ENCODE assay signal across 20 cellular contexts in the genomic region with DNA sequence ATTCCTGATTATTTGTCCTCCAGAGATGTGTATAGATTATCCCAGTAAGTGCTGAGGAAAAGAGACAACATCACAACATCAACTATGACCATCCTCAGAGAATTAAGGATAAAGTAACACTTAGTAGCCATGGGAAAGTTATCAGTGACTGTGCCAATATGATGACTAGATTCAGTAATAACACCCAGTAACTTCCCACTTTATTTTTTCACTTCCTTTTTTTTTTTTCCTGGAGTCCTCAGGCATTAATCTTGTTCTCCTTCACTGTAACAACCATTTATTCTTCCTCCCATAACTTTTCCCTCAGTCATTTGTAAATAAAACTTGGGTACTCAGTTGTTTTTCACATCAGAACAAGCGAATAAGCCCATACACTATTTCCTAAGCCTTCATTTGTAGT. TPM values are rescaled to one million over a fixed set of nuclear protein-coding genes. Genes with fewer than 3 reads are reported as not detected.
"Had no signal": no experiment of that assay in that cellular context is flagged by ENCODE, and none has a peak within 500 bp of the region (broad histone marks: within the 10 kb centered on the region; RNA-seq: fewer than 3 reads in every experiment).

No MANE protein-coding gene starts in this region.

- H3K4me1 ChIP-seq: body of pancreas, psoas muscle had no signal

- FAIRE-seq: endometrium had no signal

- H3K27ac ChIP-seq: body of pancreas, heart right ventricle, psoas muscle had no signal

- H3K9me3 ChIP-seq: body of pancreas, psoas muscle had no signal

- H3K36me3 Mint-ChIP-seq: activated CD4-positive, alpha-beta memory T cell treated with anti-CD3 and anti-CD28 coated beads for 36 hours; activated naive CD4-positive, alpha-beta T cell treated with anti-CD3 and anti-CD28 coated beads, Interleukin-2, amount 10 ng/mL, durations not matched to agents 7 days and 5 days had no signal

- H3K4me1 Mint-ChIP-seq: activated naive CD4-positive, alpha-beta T cell treated with anti-CD3 and anti-CD28 coated beads, Interleukin-2, amount 10 ng/mL, durations not matched to agents 7 days and 5 days had no signal

- H3K27me3 Mint-ChIP-seq: activated CD4-positive, alpha-beta memory T cell treated with anti-CD3 and anti-CD28 coated beads for 36 hours; activated naive CD4-positive, alpha-beta T cell treated with anti-CD3 and anti-CD28 coated beads, Interleukin-2, amount 10 ng/mL, durations not matched to agents 7 days and 5 days; natural killer cell treated with Interleukin-12 subunit alpha and Interleukin-12 subunit beta and Interleukin-15 and Interleukin-18, amount 100 ng/mL, for 72 hours had no signal

- H3K4me3 Mint-ChIP-seq: activated CD4-positive, alpha-beta memory T cell treated with anti-CD3 and anti-CD28 coated beads for 36 hours; activated naive CD4-positive, alpha-beta T cell treated with anti-CD3 and anti-CD28 coated beads, Interleukin-2, amount 10 ng/mL, durations not matched to agents 7 days and 5 days; activated T-cell treated with anti-CD3 and anti-CD28 coated beads, Interleukin-2, amount 50 U/mL, for 72 hours; natural killer cell treated with Interleukin-12 subunit alpha and Interleukin-12 subunit beta and Interleukin-15 and Interleukin-18, amount 100 ng/mL, for 72 hours had no signal

- H3K36me3 ChIP-seq: heart right ventricle had no signal

- H3K4me3 ChIP-seq: body of pancreas, heart right ventricle, psoas muscle had no signal

- H3K27ac Mint-ChIP-seq: activated CD4-positive, alpha-beta memory T cell treated with anti-CD3 and anti-CD28 coated beads for 36 hours; activated naive CD4-positive, alpha-beta T cell treated with anti-CD3 and anti-CD28 coated beads, Interleukin-2, amount 10 ng/mL, durations not matched to agents 7 days and 5 days; activated T-cell treated with anti-CD3 and anti-CD28 coated beads, Interleukin-2, amount 50 U/mL, for 72 hours; natural killer cell treated with Interleukin-12 subunit alpha and Interleukin-12 subunit beta and Interleukin-15 and Interleukin-18, amount 100 ng/mL, for 72 hours had no signal

- H3K27me3 ChIP-seq: body of pancreas, heart right ventricle had no signal

- DNase-seq: activated CD4-positive, alpha-beta memory T cell treated with anti-CD3 and anti-CD28 coated beads for 36 hours; activated CD4-positive, alpha-beta T cell treated with anti-CD3 and anti-CD28 coated beads for 48 hours; activated CD4-positive, CD25-positive, alpha-beta regulatory T cell; activated effector memory CD4-positive, alpha-beta T cell treated with anti-CD3 and anti-CD28 coated beads, Interleukin-2, amount 50 U/mL, for 16 hours; activated naive CD4-positive, alpha-beta T cell treated with anti-CD3 and anti-CD28 coated beads, Interleukin-2, amount 10 ng/mL, durations not matched to agents 7 days and 5 days; activated T-cell treated with anti-CD3 and anti-CD28 coated beads, Interleukin-2, amount 50 U/mL, for 72 hours; body of pancreas; effector CD4-positive, alpha-beta T cell; heart right ventricle; islet precursor cell; left cardiac atrium; midbrain; psoas muscle; right cardiac atrium; stimulated activated CD4-positive, alpha-beta T cell treated with anti-CD3 and anti-CD28 coated beads, Interleukin-4, amount 100 ng/mL, for 4 hours; stimulated activated naive CD8-positive, alpha-beta T cell treated with anti-CD3 and anti-CD28 coated beads, Interleukin-15, Interleukin-2, amounts not matched to agents 100 U/mL and 50 U/mL, for 24 hours; T-helper 9 cell had no signal

RNA-seq across cellular contexts. Expression of gene PID1, which starts 16.7 kb away (rescaled TPM):
- total RNA-seq: activated CD4-positive, alpha-beta memory T cell treated with anti-CD3 and anti-CD28 coated beads for 36 hours; activated T-cell treated with anti-CD3 and anti-CD28 coated beads, Interleukin-2, amount 50 U/mL, for 72 hours; natural killer cell treated with Interleukin-12 subunit alpha and Interleukin-12 subunit beta and Interleukin-15 and Interleukin-18, amount 100 ng/mL, for 72 hours; osteocyte had no signal
